In genomic region chr3:126467611-126467955, GRCh38 we compare ENCODE assay signal across 26 cellular contexts. TPM values are rescaled to one million over a fixed set of nuclear protein-coding genes. Genes with fewer than 3 reads are reported as not detected.
A peak's percentile ranks its signal among the peaks of the same experiment; 100 is the strongest.
DNase-seq lines count a peak whose midpoint lies in the region; ATAC-seq and TF ChIP-seq lines count a peak whose summit lies in the region.
"Had no signal": no experiment of that assay in that cellular context is flagged by ENCODE, and none has a peak within 500 bp of the region (broad histone marks: within the 10 kb centered on the region; RNA-seq: fewer than 3 reads in every experiment).

No MANE protein-coding gene starts in this region.

- no peak overlapping the region for H3K27ac Mint-ChIP-seq in activated T-cell treated with anti-CD3 and anti-CD28 coated beads, Interleukin-2, amount 50 U/mL, for 24 hours
- H3K27ac Mint-ChIP-seq in activated T-cell treated with anti-CD3 and anti-CD28 coated beads, Interleukin-2, amount 50 U/mL, for 72 hours, result no peak overlapping the region
- no peak overlapping the region for H3K27ac Mint-ChIP-seq in chondrocyte (ENCODE audit: unreplicated experiment)
- H3K27ac Mint-ChIP-seq: CD8-positive, alpha-beta T cell had no signal

- intact Hi-C loops in spleen (cut with DNase I; ENCODE audit: low total_unique reads) (no loop called here), cardiac septum (cut with DNase I) (loop anchor here (5.0 kb wide), 1 partner anchor 35 kb away; no protein-coding TSS in a partner anchor)

- H3K27ac ChIP-seq in neutrophil (peak overlapping the region; percentile 96), spleen (peak overlapping the region in 5 of 8 donors; percentile 3 to 72 (median 58))
- H3K27ac ChIP-seq: GM23248, Peyer's patch had no signal

- peaks cover 65 to 72% of the 10 kb centered on the region in 2 experiments for H3K4me1 ChIP-seq in neutrophil (ENCODE audit: control insufficient read depth in 1 of 2, insufficient read depth in 1 of 2, low read depth in 1 of 2, low read length in 1 of 2)
- peaks cover 19 to 83% (median 48%) of the 10 kb centered on the region in 6 donors for H3K4me1 ChIP-seq in spleen

- peaks cover 52% of the 10 kb centered on the region for H3K4me1 Mint-ChIP-seq in activated T-cell treated with anti-CD3 and anti-CD28 coated beads, Interleukin-2, amount 50 U/mL, for 24 hours (ENCODE audit: low read depth)
- H3K4me1 Mint-ChIP-seq in activated T-cell treated with anti-CD3 and anti-CD28 coated beads, Interleukin-2, amount 50 U/mL, for 72 hours (ENCODE audit: low read depth), result peaks cover 24% of the 10 kb centered on the region
- peaks cover 11% of the 10 kb centered on the region for H3K4me1 Mint-ChIP-seq in chondrocyte (ENCODE audit: low read depth)

- TF ChIP-seq POLR2A in spleen (IDR thresholded peaks at IDR 0.05), result no peak

- TF ChIP-seq CTCF in chondrocyte (IDR thresholded peaks at IDR 0.05), result no peak
- TF ChIP-seq CTCF in neutrophil (IDR thresholded peaks at IDR 0.05), result no peak
- no peak for TF ChIP-seq CTCF in spleen (IDR thresholded peaks at IDR 0.05 in 8 of 11, conservative IDR thresholded peaks at IDR 0.05 in 3 of 11)

- peak; percentile 13 for DNase-seq in activated T-cell treated with anti-CD3 and anti-CD28 coated beads, Interleukin-2, amount 50 U/mL, for 24 hours
- DNase-seq in activated T-cell treated with anti-CD3 and anti-CD28 coated beads, Interleukin-2, amount 50 U/mL, for 72 hours, result no peak
- DNase-seq in chondrocyte (ENCODE audit: low spot score) (peak; percentile 72), spleen (peak; percentile 46), cardiac septum (ENCODE audit: low spot score) (no peak), GM19238 (ENCODE audit: insufficient read length, low spot score) (no peak)
- DNase-seq: C1 segment of cervical spinal cord; CD8-positive, alpha-beta T cell; DND-41; KBM-7; NCI-H1092 treated with DMSO at 0.1 percent for 48 hours; NCI-H146; NCI-H2029; NCI-H226; NCI-H82 had no signal

- H3K27me3 Mint-ChIP-seq in activated T-cell treated with anti-CD3 and anti-CD28 coated beads, Interleukin-2, amount 50 U/mL, for 24 hours, result no peaks in the 10 kb centered on the region
- no peaks in the 10 kb centered on the region for H3K27me3 Mint-ChIP-seq in activated T-cell treated with anti-CD3 and anti-CD28 coated beads, Interleukin-2, amount 50 U/mL, for 72 hours (ENCODE audit: low read depth)
- H3K27me3 Mint-ChIP-seq in chondrocyte (ENCODE audit: low read depth), result no peaks in the 10 kb centered on the region

- no peak overlapping the region for H3K4me3 ChIP-seq in neutrophil (ENCODE audit: low read depth in 1 of 2, low read length in 1 of 2)
- H3K4me3 ChIP-seq in spleen, result no peak overlapping the region
- H3K4me3 ChIP-seq: GM12878, GM23248, HAP-1, Peyer's patch had no signal

- no peaks in the 10 kb centered on the region for H3K9me3 Mint-ChIP-seq in activated T-cell treated with anti-CD3 and anti-CD28 coated beads, Interleukin-2, amount 50 U/mL, for 24 hours
- H3K9me3 Mint-ChIP-seq in activated T-cell treated with anti-CD3 and anti-CD28 coated beads, Interleukin-2, amount 50 U/mL, for 72 hours, result no peaks in the 10 kb centered on the region
- H3K9me3 Mint-ChIP-seq in chondrocyte (ENCODE audit: low read depth), result no peaks in the 10 kb centered on the region
- H3K9me3 Mint-ChIP-seq: CD8-positive, alpha-beta T cell had no signal

- H3K36me3 Mint-ChIP-seq in activated T-cell treated with anti-CD3 and anti-CD28 coated beads, Interleukin-2, amount 50 U/mL, for 24 hours (ENCODE audit: low read depth), result peaks cover 99% of the 10 kb centered on the region
- H3K36me3 Mint-ChIP-seq in activated T-cell treated with anti-CD3 and anti-CD28 coated beads, Interleukin-2, amount 50 U/mL, for 72 hours (ENCODE audit: insufficient read depth in 2 of 2), result peaks cover 5 to 42% of the 10 kb centered on the region in 2 donors
- H3K36me3 Mint-ChIP-seq in chondrocyte (ENCODE audit: low read depth), result peaks cover 43% of the 10 kb centered on the region

- H3K36me3 ChIP-seq in neutrophil (peaks cover 86% of the 10 kb centered on the region), spleen (peaks cover 8 to 96% (median 92%) of the 10 kb centered on the region in 6 donors)

- H3K4me3 Mint-ChIP-seq in activated T-cell treated with anti-CD3 and anti-CD28 coated beads, Interleukin-2, amount 50 U/mL, for 24 hours, result no peak overlapping the region
- no peak overlapping the region for H3K4me3 Mint-ChIP-seq in activated T-cell treated with anti-CD3 and anti-CD28 coated beads, Interleukin-2, amount 50 U/mL, for 72 hours
- no peak overlapping the region for H3K4me3 Mint-ChIP-seq in chondrocyte (ENCODE audit: unreplicated experiment)
- H3K4me3 Mint-ChIP-seq: CD8-positive, alpha-beta T cell had no signal

- no peaks in the 10 kb centered on the region for H3K27me3 ChIP-seq in neutrophil
- no peaks in the 10 kb centered on the region for H3K27me3 ChIP-seq in spleen (replicated peaks in 1 of 7)
- H3K27me3 ChIP-seq: Peyer's patch had no signal

- 78 to 85% (median 80%) methylated on average over 8 of the region's 8 CpGs for WGBS in spleen, 5 donors

- ATAC-seq in activated T-cell treated with anti-CD3 and anti-CD28 coated beads, Interleukin-2, amount 50 U/mL, for 72 hours (replicated peaks in 1 of 2), result no peak
- no peak for ATAC-seq in HG03354 (IDR thresholded peaks at IDR 0.05; ENCODE audit: poor library complexity, severe bottlenecking, unreplicated experiment)
- ATAC-seq: CD8-positive, alpha-beta T cell; GM12878; Right ventricle myocardium inferior had no signal

- no peaks in the 10 kb centered on the region for H3K9me3 ChIP-seq in neutrophil
- no peaks in the 10 kb centered on the region for H3K9me3 ChIP-seq in spleen
- H3K9me3 ChIP-seq: HAP-1, Peyer's patch had no signal

RNA-seq across cellular contexts. Expression of gene ZXDC, which starts 8.1 kb away (rescaled TPM):
- 10 to 100 TPM; 27.8 to 32.8 TPM for total RNA-seq in activated T-cell treated with anti-CD3 and anti-CD28 coated beads, Interleukin-2, amount 50 U/mL, for 72 hours
- total RNA-seq in chondrocyte, result 26.3 to 29.7 TPM (median 26.6 TPM) in 3 replicates
- 10 to 100 TPM; 32.4 to 75.3 (median 50.0) TPM for total RNA-seq in spleen
- 10 to 100 TPM in 2 of 3 donors, 1 to 10 TPM in 1; 7.5 to 14.6 (median 13.2) TPM for polyA plus RNA-seq in spleen
- total RNA-seq in cardiac septum, result 22.0 TPM

RNA-seq across cellular contexts. Expression of gene UROC1, which starts 50.0 kb away (rescaled TPM):
- total RNA-seq in activated T-cell treated with anti-CD3 and anti-CD28 coated beads, Interleukin-2, amount 50 U/mL, for 72 hours, result not detected
- total RNA-seq in chondrocyte, result 0.15 TPM in 1 of 3 replicates, not detected in the others
- under 1 TPM in 1 of 7 donors, not detected in 6; 0.16 TPM for total RNA-seq in spleen
- under 1 TPM; 0.02 to 0.03 (median 0.02) TPM for polyA plus RNA-seq in spleen
- not detected for total RNA-seq in cardiac septum
- total RNA-seq: A172; CD8-positive, alpha-beta T cell; GM12878; GM23248; HT-29; Peyer's patch; Right ventricle myocardium inferior had no signal
- polyA plus RNA-seq: AG04450, GM23248 had no signal

RNA-seq across cellular contexts. Expression of gene CHST13, which starts 56.4 kb away (rescaled TPM):
- total RNA-seq in activated T-cell treated with anti-CD3 and anti-CD28 coated beads, Interleukin-2, amount 50 U/mL, for 72 hours, result not detected
- total RNA-seq in chondrocyte, result not detected in 3 replicates
- total RNA-seq in spleen, result 10 to 100 TPM in 1 of 7 donors, 1 to 10 TPM in 6; 2.4 to 11.2 (median 5.6) TPM
- polyA plus RNA-seq in spleen, result 1 to 10 TPM in 2 of 3 donors, under 1 TPM in 1; 0.26 to 1.8 (median 1.0) TPM
- 0.16 TPM for total RNA-seq in cardiac septum
- total RNA-seq: A172; CD8-positive, alpha-beta T cell; GM12878; GM23248; OCI-LY7 had no signal
- polyA plus RNA-seq: AG04450, GM12878 had no signal

Comparison
In these comparisons a context has a peak if more than half of its experiments do, and no peak if none do; other contexts are left out.
1. DNase-seq: peak in activated T-cell treated with anti-CD3 and anti-CD28 coated beads, Interleukin-2, amount 50 U/mL, for 24 hours (single experiment), chondrocyte (single experiment) and spleen (single experiment); none in activated T-cell treated with anti-CD3 and anti-CD28 coated beads, Interleukin-2, amount 50 U/mL, for 72 hours (0 of 2), cardiac septum (single experiment) and GM19238 (single experiment).